ENCODE assay signal across 10 cellular contexts in the genomic region with DNA sequence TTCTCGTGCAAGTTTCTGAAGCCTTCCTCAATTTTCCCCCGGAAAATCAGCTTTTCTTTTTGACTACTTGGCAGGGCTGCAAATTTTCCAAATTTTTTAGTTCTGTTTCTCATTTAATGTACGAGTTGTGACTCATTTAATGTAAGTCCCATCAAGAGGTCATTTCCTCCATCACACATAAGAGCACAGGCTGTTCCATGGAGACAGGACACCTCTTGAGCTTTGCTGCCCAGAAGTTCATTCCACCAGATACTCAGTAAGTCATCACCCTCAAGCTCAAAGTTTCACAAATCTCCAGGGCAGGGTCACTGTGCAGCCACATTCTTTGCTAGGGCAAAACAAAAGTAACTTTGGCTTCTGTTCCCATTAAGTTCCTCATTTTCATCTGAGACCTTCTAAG.
"Had no signal": no experiment of that assay in that cellular context is flagged by ENCODE, and none has a peak within 500 bp of the region (broad histone marks: within the 10 kb centered on the region; RNA-seq: fewer than 3 reads in every experiment).

No MANE protein-coding gene starts in this region.

- H3K4me1 ChIP-seq: HAP-1 had no signal

- H2AFZ ChIP-seq: GM23338 had no signal

- H3K27ac Mint-ChIP-seq: GM23338, HFFc6 had no signal

- H3K4me1 Mint-ChIP-seq: GM23338 had no signal

- FAIRE-seq: H1, H54, K562 had no signal

- H3K27ac ChIP-seq: HL-60 had no signal

- H3K4me3 Mint-ChIP-seq: GM23338, HFFc6 had no signal

- ATAC-seq: GM23338, HCT116, K562 had no signal

- H3K36me3 ChIP-seq: HAP-1 had no signal

- H3K9me3 ChIP-seq: HAP-1 had no signal

- DNase-seq: HFFc6, IMR-90, KG1 had no signal

- H3K4me3 ChIP-seq: GM23338, HAP-1, K562 had no signal

- H3K4me2 ChIP-seq: GM23338 had no signal
